Comparison of ENCODE assay signal across 1 cellular context in the genomic region with DNA sequence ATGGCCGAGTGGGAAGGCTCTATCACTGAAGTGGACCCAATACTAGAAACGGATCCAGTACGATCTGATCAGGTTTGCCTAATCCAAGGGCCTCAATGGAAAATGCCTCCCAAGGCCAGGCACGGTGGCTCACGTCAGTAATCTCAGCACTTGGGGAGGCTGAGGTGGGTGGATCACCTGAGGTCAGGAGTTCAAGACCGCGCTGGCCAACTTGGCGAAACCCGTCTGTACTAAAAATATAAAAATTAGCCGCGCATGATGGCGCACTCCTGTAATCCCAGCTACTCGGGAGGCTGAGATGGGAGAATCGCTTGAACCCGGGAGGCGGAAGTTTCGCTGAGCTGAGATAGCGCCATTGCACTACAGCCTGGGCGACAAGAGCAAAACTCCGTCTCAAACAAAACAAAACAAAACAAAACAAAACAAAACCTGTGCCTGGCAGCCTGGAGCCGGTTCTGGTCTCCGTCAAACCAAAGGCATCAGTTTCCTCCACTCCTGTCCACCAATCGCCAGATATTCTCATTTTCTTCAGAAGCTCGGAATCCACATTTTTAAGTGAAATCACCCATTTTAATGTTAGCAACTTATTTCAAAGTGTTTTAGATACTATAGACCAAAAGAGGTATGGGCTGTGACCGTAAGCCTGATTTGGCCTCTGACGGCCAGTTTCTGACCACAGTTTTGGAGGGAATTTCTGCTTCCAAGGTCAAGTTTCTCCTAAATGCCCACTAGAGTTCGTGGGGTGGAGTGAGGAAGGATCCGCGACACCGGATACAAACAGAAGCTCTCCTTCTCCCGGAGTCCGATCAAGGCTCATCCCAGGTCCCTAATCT.
TF ChIP-seq lines count a peak whose summit lies in the region.

No MANE protein-coding gene starts in this region.

TF ChIP-seq in liver, 16 proteins besides CTCF, POLR2A, EP300 and RAD21 (continued from another document):
- TF ChIP-seq, protein P1, sequence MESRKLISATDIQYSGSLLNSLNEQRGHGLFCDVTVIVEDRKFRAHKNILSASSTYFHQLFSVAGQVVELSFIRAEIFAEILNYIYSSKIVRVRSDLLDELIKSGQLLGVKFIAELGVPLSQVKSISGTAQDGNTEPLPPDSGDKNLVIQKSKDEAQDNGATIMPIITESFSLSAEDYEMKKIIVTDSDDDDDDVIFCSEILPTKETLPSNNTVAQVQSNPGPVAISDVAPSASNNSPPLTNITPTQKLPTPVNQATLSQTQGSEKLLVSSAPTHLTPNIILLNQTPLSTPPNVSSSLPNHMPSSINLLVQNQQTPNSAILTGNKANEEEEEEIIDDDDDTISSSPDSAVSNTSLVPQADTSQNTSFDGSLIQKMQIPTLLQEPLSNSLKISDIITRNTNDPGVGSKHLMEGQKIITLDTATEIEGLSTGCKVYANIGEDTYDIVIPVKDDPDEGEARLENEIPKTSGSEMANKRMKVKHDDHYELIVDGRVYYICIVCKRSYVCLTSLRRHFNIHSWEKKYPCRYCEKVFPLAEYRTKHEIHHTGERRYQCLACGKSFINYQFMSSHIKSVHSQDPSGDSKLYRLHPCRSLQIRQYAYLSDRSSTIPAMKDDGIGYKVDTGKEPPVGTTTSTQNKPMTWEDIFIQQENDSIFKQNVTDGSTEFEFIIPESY (IDR thresholded peaks at IDR 0.05), result no peak
- TF ChIP-seq EGR1 (IDR thresholded peaks at IDR 0.05; ENCODE audit: low read depth in 2 of 2) (no peak), TAF1 (conservative IDR thresholded peaks at IDR 0.05) (no peak), FOXA1 (IDR thresholded peaks at IDR 0.05) (no peak), HNF4G (IDR thresholded peaks at IDR 0.05) (no peak), GABPA (IDR thresholded peaks at IDR 0.05 in 1 of 2, conservative IDR thresholded peaks at IDR 0.05 in 1 of 2) (no peak), YY1 (IDR thresholded peaks at IDR 0.05) (no peak), FOXA2 (IDR thresholded peaks at IDR 0.05) (no peak)
- TF ChIP-seq, protein P2, sequence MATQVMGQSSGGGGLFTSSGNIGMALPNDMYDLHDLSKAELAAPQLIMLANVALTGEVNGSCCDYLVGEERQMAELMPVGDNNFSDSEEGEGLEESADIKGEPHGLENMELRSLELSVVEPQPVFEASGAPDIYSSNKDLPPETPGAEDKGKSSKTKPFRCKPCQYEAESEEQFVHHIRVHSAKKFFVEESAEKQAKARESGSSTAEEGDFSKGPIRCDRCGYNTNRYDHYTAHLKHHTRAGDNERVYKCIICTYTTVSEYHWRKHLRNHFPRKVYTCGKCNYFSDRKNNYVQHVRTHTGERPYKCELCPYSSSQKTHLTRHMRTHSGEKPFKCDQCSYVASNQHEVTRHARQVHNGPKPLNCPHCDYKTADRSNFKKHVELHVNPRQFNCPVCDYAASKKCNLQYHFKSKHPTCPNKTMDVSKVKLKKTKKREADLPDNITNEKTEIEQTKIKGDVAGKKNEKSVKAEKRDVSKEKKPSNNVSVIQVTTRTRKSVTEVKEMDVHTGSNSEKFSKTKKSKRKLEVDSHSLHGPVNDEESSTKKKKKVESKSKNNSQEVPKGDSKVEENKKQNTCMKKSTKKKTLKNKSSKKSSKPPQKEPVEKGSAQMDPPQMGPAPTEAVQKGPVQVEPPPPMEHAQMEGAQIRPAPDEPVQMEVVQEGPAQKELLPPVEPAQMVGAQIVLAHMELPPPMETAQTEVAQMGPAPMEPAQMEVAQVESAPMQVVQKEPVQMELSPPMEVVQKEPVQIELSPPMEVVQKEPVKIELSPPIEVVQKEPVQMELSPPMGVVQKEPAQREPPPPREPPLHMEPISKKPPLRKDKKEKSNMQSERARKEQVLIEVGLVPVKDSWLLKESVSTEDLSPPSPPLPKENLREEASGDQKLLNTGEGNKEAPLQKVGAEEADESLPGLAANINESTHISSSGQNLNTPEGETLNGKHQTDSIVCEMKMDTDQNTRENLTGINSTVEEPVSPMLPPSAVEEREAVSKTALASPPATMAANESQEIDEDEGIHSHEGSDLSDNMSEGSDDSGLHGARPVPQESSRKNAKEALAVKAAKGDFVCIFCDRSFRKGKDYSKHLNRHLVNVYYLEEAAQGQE (IDR thresholded peaks at IDR 0.05), result no peak
